Comparison of ENCODE assay signal across 22 cellular contexts in genomic region chr1:61655453-61655852, GRCh38.
"Had no signal": no experiment of that assay in that cellular context is flagged by ENCODE, and none has a peak within 500 bp of the region (broad histone marks: within the 10 kb centered on the region; RNA-seq: fewer than 3 reads in every experiment).

No MANE protein-coding gene starts in this region.

- H3K4me1 ChIP-seq: colonic mucosa, esophagus muscularis mucosa, foreskin keratinocyte, gastroesophageal sphincter, heart left ventricle, left lung, lower lobe of right lung had no signal

- H3K27me3 ChIP-seq: colonic mucosa, dorsolateral prefrontal cortex, esophagus muscularis mucosa, foreskin keratinocyte, gastroesophageal sphincter, heart left ventricle, hepatocyte, left lung had no signal

- H2AFZ ChIP-seq: hepatocyte had no signal

- H3K27ac ChIP-seq: colonic mucosa, dorsolateral prefrontal cortex, esophagus muscularis mucosa, foreskin keratinocyte, gastroesophageal sphincter, heart left ventricle, hepatocyte, left lung, lower lobe of right lung had no signal

- ATAC-seq: foreskin keratinocyte, gastroesophageal sphincter, heart left ventricle, left cardiac atrium, left lung, left ventricle myocardium superior, lower lobe of right lung, mucosa of descending colon had no signal

- H3K9me3 ChIP-seq: colonic mucosa, esophagus muscularis mucosa, gastroesophageal sphincter, left lung, lower lobe of right lung, mucosa of descending colon had no signal

- H3K4me3 ChIP-seq: colonic mucosa, dorsolateral prefrontal cortex, esophagus muscularis mucosa, gastroesophageal sphincter, heart left ventricle, hepatocyte, left lung, lower lobe of right lung, mucosa of descending colon had no signal

- DNase-seq: colonic mucosa; dermis blood vessel endothelial cell; dorsolateral prefrontal cortex; effector CD4-positive, alpha-beta T cell; effector memory CD4-positive, alpha-beta T cell; foreskin keratinocyte; heart left ventricle; hypothalamus; left cardiac atrium; left lung; left ventricle myocardium superior; lower lobe of right lung; mesenchymal stem cell; mucosa of descending colon; naive B cell had no signal

- H3K36me3 ChIP-seq: colonic mucosa, esophagus muscularis mucosa, gastroesophageal sphincter, heart left ventricle, left lung, lower lobe of right lung had no signal

- H3K79me2 ChIP-seq: hepatocyte had no signal

- FAIRE-seq: endothelial cell of umbilical vein, frontal cortex, islet of Langerhans, keratinocyte had no signal

- H3K4me2 ChIP-seq: hepatocyte had no signal
